17 cellular contexts compared by ENCODE assay signal in the genomic region with DNA sequence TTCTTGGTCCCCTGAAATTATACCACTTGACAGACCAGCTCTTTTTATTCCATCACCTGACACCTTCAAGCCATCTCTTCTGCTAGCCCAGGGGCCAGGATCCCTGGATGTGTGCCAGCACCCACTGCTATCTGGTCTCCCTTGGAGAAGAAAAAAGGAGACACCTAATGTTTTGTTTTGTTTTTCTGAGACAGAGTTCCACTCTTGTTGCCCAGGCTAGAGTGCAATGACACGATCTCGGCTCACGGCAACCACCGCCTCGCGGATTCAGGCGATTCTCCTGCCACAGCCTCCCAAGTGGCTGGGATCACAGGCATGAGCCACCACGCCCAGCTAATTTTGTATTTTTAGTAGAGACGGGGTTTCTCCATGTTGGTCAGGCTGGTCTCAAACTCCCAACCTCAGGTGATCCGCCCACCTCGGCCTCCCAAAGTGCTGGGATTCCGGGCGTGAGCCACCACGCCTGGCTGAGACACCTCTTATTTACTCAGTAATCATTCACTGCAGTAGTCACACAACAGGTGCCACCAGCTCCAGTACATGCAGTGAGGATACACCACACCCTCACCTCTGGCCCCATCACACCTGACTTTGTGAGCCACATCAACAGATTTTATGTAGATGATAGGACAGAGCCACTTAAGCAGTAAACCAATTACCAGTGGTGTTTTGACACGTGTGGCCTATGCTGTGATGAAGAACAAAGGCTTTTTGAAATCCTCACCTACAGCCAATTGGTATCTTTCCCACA. TPM values are rescaled to one million over a fixed set of nuclear protein-coding genes. Genes with fewer than 3 reads are reported as not detected.
DNase-seq lines count a peak whose midpoint lies in the region; ATAC-seq and TF ChIP-seq lines count a peak whose summit lies in the region.
"Had no signal": no experiment of that assay in that cellular context is flagged by ENCODE, and none has a peak within 500 bp of the region (broad histone marks: within the 10 kb centered on the region; RNA-seq: fewer than 3 reads in every experiment).

No MANE protein-coding gene starts in this region.

- H3K36me3 ChIP-seq in BE2C, result no peaks in the 10 kb centered on the region
- peaks cover 0 to 15% (median 7%) of the 10 kb centered on the region in 4 donors for H3K36me3 ChIP-seq in right lobe of liver
- H3K36me3 ChIP-seq in suprapubic skin, result peaks cover 10% of the 10 kb centered on the region

- H3K27me3 ChIP-seq in BE2C (no peaks in the 10 kb centered on the region), right lobe of liver (no peaks in the 10 kb centered on the region), suprapubic skin (no peaks in the 10 kb centered on the region)

- H3K27ac ChIP-seq in right lobe of liver (peak overlapping the region in 2 of 3 donors; percentile 17 to 41), suprapubic skin (no peak overlapping the region)

- H3K4me1 ChIP-seq in BE2C (no peaks in the 10 kb centered on the region), right lobe of liver (no peaks in the 10 kb centered on the region), suprapubic skin (peaks cover 31% of the 10 kb centered on the region)

- H3K4me3 ChIP-seq in BE2C (ENCODE audit: low read depth, low read length) (no peak overlapping the region), right lobe of liver (no peak overlapping the region), suprapubic skin (no peak overlapping the region)

- intact Hi-C loops in right lobe of liver (cut with DNase I), result no loop called here

- TF ChIP-seq CTCF in BE2C (IDR thresholded peaks at IDR 0.05; ENCODE audit: low read depth, low read length), result no peak
- no peak for TF ChIP-seq CTCF in right lobe of liver (IDR thresholded peaks at IDR 0.05)
- TF ChIP-seq CTCF in chondrocyte (IDR thresholded peaks at IDR 0.05), result no peak
- no peak for TF ChIP-seq CTCF in suprapubic skin (IDR thresholded peaks at IDR 0.05)

- TF ChIP-seq POLR2A in right lobe of liver (IDR thresholded peaks at IDR 0.05) (no peak), suprapubic skin (IDR thresholded peaks at IDR 0.05) (no peak)

- H3K36me3 Mint-ChIP-seq in activated T-helper 17 cell treated with anti-CD3 and anti-CD28 coated beads, Interleukin-2, amount 50 U/mL, for 72 hours (ENCODE audit: low read depth), result peaks cover 33% of the 10 kb centered on the region
- H3K36me3 Mint-ChIP-seq in chondrocyte (ENCODE audit: low read depth), result peaks cover 9% of the 10 kb centered on the region

- no peak for ATAC-seq in activated T-helper 17 cell treated with anti-CD3 and anti-CD28 coated beads, Interleukin-2, amount 50 U/mL, for 72 hours (replicated peaks)
- ATAC-seq in right lobe of liver (no peak), GM21717 (IDR thresholded peaks at IDR 0.05; ENCODE audit: unreplicated experiment) (no peak), HG02970 (IDR thresholded peaks at IDR 0.05; ENCODE audit: low FRiP score, unreplicated experiment) (no peak)
- ATAC-seq: Right ventricle myocardium inferior had no signal

- DNase-seq in BE2C, result peak; percentile 15
- DNase-seq in COLO668 (lab: John Stamatoyannopoulos, UW; ENCODE audit: unreplicated experiment), result peak; percentile 49
- peak in 1 of 3 donors; percentile 46 for DNase-seq in right lobe of liver
- no peak for DNase-seq in chondrocyte (ENCODE audit: low spot score)
- DNase-seq in suprapubic skin (ENCODE audit: low spot score in 2 of 2), result no peak
- DNase-seq: foreskin melanocyte; midbrain; NCI-H1417 treated with DMSO at 0.1 percent for 48 hours; NCI-H526; posterior cingulate gyrus; stimulated activated CD4-positive, alpha-beta T cell treated with anti-CD3 and anti-CD28 coated beads, Interleukin-1b, Interleukin-23, amount 100 ng/mL, for 48 hours; T1000 had no signal

- H3K4me3 Mint-ChIP-seq in activated T-helper 17 cell treated with anti-CD3 and anti-CD28 coated beads, Interleukin-2, amount 50 U/mL, for 72 hours, result peak overlapping the region; percentile 64
- no peak overlapping the region for H3K4me3 Mint-ChIP-seq in chondrocyte (ENCODE audit: unreplicated experiment)
- H3K4me3 Mint-ChIP-seq: B cell had no signal

- H3K27ac Mint-ChIP-seq in activated T-helper 17 cell treated with anti-CD3 and anti-CD28 coated beads, Interleukin-2, amount 50 U/mL, for 72 hours, result peak overlapping the region; percentile 94
- H3K27ac Mint-ChIP-seq in chondrocyte (ENCODE audit: unreplicated experiment), result no peak overlapping the region
- H3K27ac Mint-ChIP-seq: B cell had no signal

- 93% methylated on average over 13 of the region's 15 CpGs for WGBS in right lobe of liver (ENCODE audit: insufficient coverage, low coverage, low lambda C conversion rate, missing lambda C conversion rate)
- WGBS in suprapubic skin, result 87% methylated on average over 15 of the region's 15 CpGs

- peaks cover 28% of the 10 kb centered on the region for H3K4me1 Mint-ChIP-seq in activated T-helper 17 cell treated with anti-CD3 and anti-CD28 coated beads, Interleukin-2, amount 50 U/mL, for 72 hours
- H3K4me1 Mint-ChIP-seq in chondrocyte (ENCODE audit: low read depth), result peaks cover 3% of the 10 kb centered on the region
- H3K4me1 Mint-ChIP-seq: B cell had no signal

- no peaks in the 10 kb centered on the region for H3K9me3 Mint-ChIP-seq in activated T-helper 17 cell treated with anti-CD3 and anti-CD28 coated beads, Interleukin-2, amount 50 U/mL, for 72 hours
- H3K9me3 Mint-ChIP-seq in chondrocyte (ENCODE audit: low read depth), result no peaks in the 10 kb centered on the region

- no peaks in the 10 kb centered on the region for H3K27me3 Mint-ChIP-seq in activated T-helper 17 cell treated with anti-CD3 and anti-CD28 coated beads, Interleukin-2, amount 50 U/mL, for 72 hours
- no peaks in the 10 kb centered on the region for H3K27me3 Mint-ChIP-seq in chondrocyte (ENCODE audit: low read depth)
- H3K27me3 Mint-ChIP-seq: B cell had no signal

- no peak for TF ChIP-seq EP300 in suprapubic skin (IDR thresholded peaks at IDR 0.05)

- H3K9me3 ChIP-seq in BE2C (no peaks in the 10 kb centered on the region), right lobe of liver (no peaks in the 10 kb centered on the region), suprapubic skin (no peaks in the 10 kb centered on the region)

RNA-seq across cellular contexts. Expression of a gene that starts 42.8 kb away (rescaled TPM):
- 374 TPM for polyA plus RNA-seq in BE2C (2012; ENCODE audit: insufficient read depth, insufficient read length, low read depth)
- 100 to 1,000 TPM; 385 to 468 TPM for total RNA-seq in activated T-helper 17 cell treated with anti-CD3 and anti-CD28 coated beads, Interleukin-2, amount 50 U/mL, for 72 hours
- 100 to 1,000 TPM; 147 to 220 (median 178) TPM for total RNA-seq in right lobe of liver
- 220 to 240 TPM (median 221 TPM) in 3 replicates for total RNA-seq in chondrocyte
- 100 to 1,000 TPM; 189 to 236 (median 222) TPM for total RNA-seq in suprapubic skin

Comparison
In these comparisons a context has a peak if more than half of its experiments do, and no peak if none do; other contexts are left out.
1. DNase-seq: peak in BE2C (single experiment) and COLO668 (single experiment); none in chondrocyte (single experiment) and suprapubic skin (0 of 2).